1 cellular context compared by ENCODE assay signal in genomic region chr11:64688534-64688982, GRCh38.
TF ChIP-seq lines count a peak whose summit lies in the region.

No MANE protein-coding gene starts in this region.

TF ChIP-seq in HCT116, 20 proteins besides CTCF, POLR2A, EP300 and RAD21 (continued from another document):
- peak; percentile 48; the same call in 1 of the 2 replicates for TF ChIP-seq ZFX (IDR thresholded peaks at IDR 0.05)
- TF ChIP-seq SP1 (IDR thresholded peaks at IDR 0.05; ENCODE audit: low read depth): peak; percentile 51
- no peak for TF ChIP-seq SRF (IDR thresholded peaks at IDR 0.05; ENCODE audit: low read depth)
- TF ChIP-seq EZH2 (IDR thresholded peaks at IDR 0.05): no peak
TF ChIP-seq in HCT116: peak in this region for 4.
